Comparison of ENCODE assay signal across 17 cellular contexts in genomic region chr7:1493129-1493528, GRCh38. TPM values are rescaled to one million over a fixed set of nuclear protein-coding genes. Genes with fewer than 3 reads are reported as not detected.
A peak's percentile ranks its signal among the peaks of the same experiment; 100 is the strongest.
DNase-seq lines count a peak whose midpoint lies in the region; TF ChIP-seq lines count a peak whose summit lies in the region.
"Had no signal": no experiment of that assay in that cellular context is flagged by ENCODE, and none has a peak within 500 bp of the region (broad histone marks: within the 10 kb centered on the region; RNA-seq: fewer than 3 reads in every experiment).

No MANE protein-coding gene starts in this region.

- no peak overlapping the region for H3K18ac ChIP-seq in neuronal stem cell (ENCODE audit: low read length)

- no peak overlapping the region for H3K9ac ChIP-seq in neuronal stem cell (ENCODE audit: low read depth, low read length, poor library complexity)
- H3K9ac ChIP-seq: BLaER1 treated with 17β-estradiol and CSF1 and Interleukin-3, amounts not matched to agents 10 nM and 100 nM had no signal

- peak; percentile 76 for DNase-seq in H7
- no peak for DNase-seq in endothelial cell (ENCODE audit: low spot score)
- no peak for DNase-seq in neuronal stem cell (ENCODE audit: low spot score)
- DNase-seq in progenitor cell of endocrine pancreas (ENCODE audit: low spot score, unreplicated experiment) = no peak
- DNase-seq in NCI-H748 treated with DMSO at 0.1 percent for 48 hours (lab: John Stamatoyannopoulos, UW) = no peak
- no peak for DNase-seq in vagina (ENCODE audit: extremely low spot score in 2 of 2)
- DNase-seq: 8988T; ACHN; Caco-2; Calu3; CD4-positive, alpha-beta T cell; CD8-positive, alpha-beta T cell; DMS79 treated with DMSO at 0.1 percent for 48 hours; GF-D8 had no signal

- H3K79me1 ChIP-seq in neuronal stem cell (ENCODE audit: low read depth, low read length) = peaks cover 10% of the 10 kb centered on the region

- H2BK5ac ChIP-seq in neuronal stem cell (ENCODE audit: low read length) = peak overlapping the region; percentile 53

- no peak overlapping the region for H4K8ac ChIP-seq in neuronal stem cell (ENCODE audit: low read depth, low read length)

- H3K9me3 Mint-ChIP-seq in endothelial cell (ENCODE audit: unreplicated experiment) = no peaks in the 10 kb centered on the region
- no peaks in the 10 kb centered on the region for H3K9me3 Mint-ChIP-seq in progenitor cell of endocrine pancreas (ENCODE audit: low read depth)
- H3K9me3 Mint-ChIP-seq: CD4-positive, alpha-beta T cell; CD8-positive, alpha-beta T cell had no signal

- TF ChIP-seq POLR2A in vagina (IDR thresholded peaks at IDR 0.05) = no peak

- H3K27ac ChIP-seq in neuronal stem cell (replicated peaks; ENCODE audit: low read length) (no peak overlapping the region), vagina (no peak overlapping the region)
- H3K27ac ChIP-seq: BLaER1 treated with 17β-estradiol and CSF1 and Interleukin-3, amounts not matched to agents 10 nM and 100 nM; C4-2B had no signal

- no peak overlapping the region for H3K14ac ChIP-seq in neuronal stem cell (ENCODE audit: low read length)

- no peak overlapping the region for H4K91ac ChIP-seq in neuronal stem cell (ENCODE audit: low read depth, low read length, poor library complexity)

- H3K4me1 ChIP-seq in neuronal stem cell (ENCODE audit: control insufficient read depth in 2 of 2, insufficient read depth in 1 of 2, low read depth in 1 of 2, low read length in 2 of 2) (no peaks in the 10 kb centered on the region), vagina (no peaks in the 10 kb centered on the region)
- H3K4me1 ChIP-seq: BLaER1 treated with 17β-estradiol and CSF1 and Interleukin-3, amounts not matched to agents 10 nM and 100 nM; Caco-2 had no signal

- H2BK15ac ChIP-seq in neuronal stem cell (ENCODE audit: low read length) = no peak overlapping the region

- intact Hi-C loops in vagina (cut with DNase I) = no loop called here

- no peak overlapping the region for H3K27ac Mint-ChIP-seq in endothelial cell (ENCODE audit: unreplicated experiment)
- H3K27ac Mint-ChIP-seq in progenitor cell of endocrine pancreas = no peak overlapping the region
- H3K27ac Mint-ChIP-seq: B cell; CD4-positive, alpha-beta T cell; CD8-positive, alpha-beta T cell had no signal

- H2BK12ac ChIP-seq in neuronal stem cell (ENCODE audit: low read length) = no peak overlapping the region

- H3K4me2 ChIP-seq in neuronal stem cell (ENCODE audit: insufficient read depth, low read length, poor library complexity, severe bottlenecking) = no peak overlapping the region
- H3K4me2 ChIP-seq: BLaER1 treated with 17β-estradiol and CSF1 and Interleukin-3, amounts not matched to agents 10 nM and 100 nM had no signal

- no peak overlapping the region for H2AK5ac ChIP-seq in neuronal stem cell (ENCODE audit: low read depth, low read length)

- H3K9me3 ChIP-seq in neuronal stem cell (replicated peaks in 1 of 2; ENCODE audit: control insufficient read depth in 2 of 2, insufficient read depth in 1 of 2, low read depth in 1 of 2, low read length in 2 of 2) = no peaks in the 10 kb centered on the region
- H3K9me3 ChIP-seq in vagina = no peaks in the 10 kb centered on the region
- H3K9me3 ChIP-seq: BLaER1 treated with 17β-estradiol and CSF1 and Interleukin-3, amounts not matched to agents 10 nM and 100 nM; Caco-2 had no signal

- no peak overlapping the region for H2AFZ ChIP-seq in neuronal stem cell (ENCODE audit: low read length)

- no peak overlapping the region for H2BK120ac ChIP-seq in neuronal stem cell (ENCODE audit: low read depth, low read length)

- H3K36me3 Mint-ChIP-seq in endothelial cell (ENCODE audit: low read depth, unreplicated experiment) = peaks cover 40% of the 10 kb centered on the region
- peaks cover 13% of the 10 kb centered on the region for H3K36me3 Mint-ChIP-seq in progenitor cell of endocrine pancreas (ENCODE audit: insufficient read depth)

- TF ChIP-seq CTCF in endothelial cell (IDR thresholded peaks at IDR 0.05; ENCODE audit: unreplicated experiment) = no peak
- no peak for TF ChIP-seq CTCF in progenitor cell of endocrine pancreas (IDR thresholded peaks at IDR 0.05; ENCODE audit: unreplicated experiment)
- TF ChIP-seq CTCF in vagina (IDR thresholded peaks at IDR 0.05) = no peak

- H3K4ac ChIP-seq in neuronal stem cell (ENCODE audit: low read length) = no peak overlapping the region

- H3K23ac ChIP-seq in neuronal stem cell (ENCODE audit: low read depth, low read length, poor library complexity) = no peak overlapping the region

- H3K27me3 Mint-ChIP-seq in endothelial cell (ENCODE audit: unreplicated experiment) (peaks cover 14% of the 10 kb centered on the region), progenitor cell of endocrine pancreas (no peaks in the 10 kb centered on the region)
- H3K27me3 Mint-ChIP-seq: B cell; CD4-positive, alpha-beta T cell had no signal

- H3K36me3 ChIP-seq in H7 (replicated peaks; ENCODE audit: control insufficient read depth, insufficient read depth, low read length) = peaks cover 30% of the 10 kb centered on the region
- peaks cover 60 to 92% of the 10 kb centered on the region in 2 donors for H3K36me3 ChIP-seq in neuronal stem cell (replicated peaks in 1 of 2; ENCODE audit: control insufficient read depth in 2 of 2, insufficient read depth in 2 of 2, low read length in 2 of 2)
- peaks cover 0 to 65% of the 10 kb centered on the region in 2 donors for H3K36me3 ChIP-seq in vagina

- H3K4me1 Mint-ChIP-seq in endothelial cell (ENCODE audit: unreplicated experiment) = no peaks in the 10 kb centered on the region
- H3K4me1 Mint-ChIP-seq in progenitor cell of endocrine pancreas (ENCODE audit: low read depth) = no peaks in the 10 kb centered on the region
- H3K4me1 Mint-ChIP-seq: B cell had no signal

- no CpG with 5 or more reads among the region's 20 CpGs for WGBS in neuronal stem cell (ENCODE audit: extremely low coverage in 2 of 2, insufficient read length in 2 of 2, insufficient replicate concordance in 1 of 2), 2 donors

- H3K4me3 ChIP-seq in H7 (ENCODE audit: insufficient read depth, low read depth, low read length) = no peak overlapping the region
- H3K4me3 ChIP-seq in neuronal stem cell (ENCODE audit: low read length in 2 of 2) = no peak overlapping the region
- no peak overlapping the region for H3K4me3 ChIP-seq in vagina
- H3K4me3 ChIP-seq: BLaER1 treated with 17β-estradiol and CSF1 and Interleukin-3, amounts not matched to agents 10 nM and 100 nM had no signal

- H3K4me3 Mint-ChIP-seq in endothelial cell (ENCODE audit: unreplicated experiment) (peak overlapping the region; percentile 51), progenitor cell of endocrine pancreas (ENCODE audit: low read depth) (no peak overlapping the region)
- H3K4me3 Mint-ChIP-seq: B cell; CD4-positive, alpha-beta T cell; CD8-positive, alpha-beta T cell had no signal

- H3K27me3 ChIP-seq in H7 (ENCODE audit: control insufficient read depth, insufficient read depth, low read length) (no peaks in the 10 kb centered on the region), neuronal stem cell (ENCODE audit: control insufficient read depth in 3 of 3, insufficient read depth in 3 of 3, low read depth in 1 of 3, low read length in 3 of 3) (no peaks in the 10 kb centered on the region), vagina (no peaks in the 10 kb centered on the region)
- H3K27me3 ChIP-seq: BLaER1 treated with 17β-estradiol and CSF1 and Interleukin-3, amounts not matched to agents 10 nM and 100 nM had no signal

RNA-seq across cellular contexts. Expression of gene INTS1, which starts 11.1 kb away (rescaled TPM):
- 71.8 and 78.7 TPM in 2 replicates for total RNA-seq in H7 (2014; rRNA removed; shearing (Covaris generic))
- 109 TPM for total RNA-seq in endothelial cell (ENCODE audit: unreplicated experiment)
- 25.3 TPM for polyA plus RNA-seq in neuronal stem cell (2013, experiment 1 of 2)
- 24.4 TPM for polyA plus RNA-seq in neuronal stem cell (2013, experiment 2 of 2)
- total RNA-seq in progenitor cell of endocrine pancreas = 145 and 150 TPM in 2 replicates
- 67.3 TPM for total RNA-seq in vagina

RNA-seq across cellular contexts. Expression of gene MICALL2, which starts 33.9 kb away (rescaled TPM):
- total RNA-seq in H7 (2014; rRNA removed; shearing (Covaris generic)) = 5.2 and 7.6 TPM in 2 replicates
- total RNA-seq in endothelial cell (ENCODE audit: unreplicated experiment) (25.0 TPM), progenitor cell of endocrine pancreas (12.7 and 13.9 TPM in 2 replicates), vagina (15.7 TPM)
- polyA plus RNA-seq in neuronal stem cell (2013, experiment 1 of 2) = 9.4 TPM
- polyA plus RNA-seq in neuronal stem cell (2013, experiment 2 of 2) = 10.1 TPM

RNA-seq across cellular contexts. Expression of gene MAFK, which starts 37.4 kb away (rescaled TPM):
- 14.8 and 23.1 TPM in 2 replicates for total RNA-seq in H7 (2014; rRNA removed; shearing (Covaris generic))
- total RNA-seq in endothelial cell (ENCODE audit: unreplicated experiment) = 3.4 TPM
- polyA plus RNA-seq in neuronal stem cell (2013, experiment 1 of 2) = 4.4 TPM
- 4.1 TPM for polyA plus RNA-seq in neuronal stem cell (2013, experiment 2 of 2)
- total RNA-seq in progenitor cell of endocrine pancreas = 21.5 and 26.2 TPM in 2 replicates
- total RNA-seq in vagina = 30.0 TPM
